2 cellular contexts compared by ENCODE assay signal in genomic region chr1:220564216-220564615, GRCh38.
TF ChIP-seq lines count a peak whose summit lies in the region.

No MANE protein-coding gene starts in this region.

TF ChIP-seq in IMR-90, 13 proteins besides CTCF, POLR2A, EP300 and RAD21:
- no peak for TF ChIP-seq RCOR1 (IDR thresholded peaks at IDR 0.05; ENCODE audit: insufficient replicate concordance, low read length)
- TF ChIP-seq MAFK (IDR thresholded peaks at IDR 0.05; ENCODE audit: low read depth, low read length): peak; percentile 57
- TF ChIP-seq USF2 (IDR thresholded peaks at IDR 0.05; ENCODE audit: low read depth, low read length): no peak
- no peak for TF ChIP-seq MAZ (IDR thresholded peaks at IDR 0.05; ENCODE audit: borderline replicate concordance, low read depth, low read length)
- TF ChIP-seq CHD1 (IDR thresholded peaks at IDR 0.05; ENCODE audit: low read depth, low read length): no peak
- TF ChIP-seq CEBPB (IDR thresholded peaks at IDR 0.05; ENCODE audit: low read depth, low read length): no peak
- no peak for TF ChIP-seq SMC3 (IDR thresholded peaks at IDR 0.05; ENCODE audit: low read depth, low read length)
- no peak for TF ChIP-seq RFX5 (IDR thresholded peaks at IDR 0.05; ENCODE audit: low read depth, low read length)
- no peak for TF ChIP-seq MXI1 (IDR thresholded peaks at IDR 0.05; ENCODE audit: borderline replicate concordance, low read depth, low read length)
- TF ChIP-seq BHLHE40 (IDR thresholded peaks at IDR 0.05; ENCODE audit: low read depth, low read length): no peak
- TF ChIP-seq NFE2L2 (IDR thresholded peaks at IDR 0.05; ENCODE audit: low read depth, low read length): peak; percentile 67
- TF ChIP-seq ELK1 (IDR thresholded peaks at IDR 0.05; ENCODE audit: borderline replicate concordance, low read depth, low read length): no peak
- no peak for TF ChIP-seq FOS (IDR thresholded peaks at IDR 0.05; ENCODE audit: low read depth, low read length)

TF ChIP-seq in K562, 482 proteins besides CTCF, POLR2A, EP300 and RAD21:
- TF ChIP-seq ZNF197 (CRISPR knock-in tag; IDR thresholded peaks at IDR 0.05; ENCODE audit: low read depth) (no peak), ID3 (CRISPR knock-in tag; IDR thresholded peaks at IDR 0.05) (no peak), ID3 (tag; IDR thresholded peaks at IDR 0.05) (no peak), NR2F6 (CRISPR knock-in tag; IDR thresholded peaks at IDR 0.05) (no peak), MAFF (IDR thresholded peaks at IDR 0.05; ENCODE audit: low read length) (peak; percentile 84), NFE2 (IDR thresholded peaks at IDR 0.05; ENCODE audit: low read depth) (peak; percentile 82), RUNX1 (IDR thresholded peaks at IDR 0.05; ENCODE audit: low read depth) (no peak), MAZ (CRISPR knock-in tag; conservative IDR thresholded peaks at IDR 0.05 in 1 of 2, IDR thresholded peaks at IDR 0.05 in 1 of 2) (no peak), FOXP4 (CRISPR knock-in tag; IDR thresholded peaks at IDR 0.05; ENCODE audit: borderline replicate concordance) (no peak), MAFG (tag; conservative IDR thresholded peaks at IDR 0.05) (peak; percentile 90), FOS (IDR thresholded peaks at IDR 0.05; ENCODE audit: extremely low read depth, insufficient read length) (no peak), CHCHD3 (CRISPR knock-in tag; IDR thresholded peaks at IDR 0.05) (no peak), ZFPM2 (CRISPR knock-in tag; IDR thresholded peaks at IDR 0.05) (no peak), E2F8 (IDR thresholded peaks at IDR 0.05; ENCODE audit: low read depth, partially characterized antibody) (no peak), ZBTB34 (CRISPR knock-in tag; IDR thresholded peaks at IDR 0.05) (no peak), IFI16 (CRISPR knock-in tag; IDR thresholded peaks at IDR 0.05) (no peak), TFAP4 (CRISPR knock-in tag; IDR thresholded peaks at IDR 0.05; ENCODE audit: borderline replicate concordance) (no peak), ZNF316 (IDR thresholded peaks at IDR 0.05) (peak; percentile 92), RBM14 (IDR thresholded peaks at IDR 0.05; ENCODE audit: borderline replicate concordance, insufficient read depth, low read depth, low read length) (no peak), NFE2L1 (tag; IDR thresholded peaks at IDR 0.05; ENCODE audit: borderline replicate concordance, low read depth) (peak; percentile 75; the same call in 1 of the 2 replicates), C11orf30 (IDR thresholded peaks at IDR 0.05; ENCODE audit: low read depth) (peak; percentile 87), ZBTB9 (CRISPR knock-in tag; IDR thresholded peaks at IDR 0.05) (no peak), ZBTB43 (CRISPR knock-in tag; IDR thresholded peaks at IDR 0.05) (no peak), MAFK (IDR thresholded peaks at IDR 0.05; ENCODE audit: low read length) (peak; percentile 80)
